In genomic region chr2:166375205-166375735, GRCh38 we compare ENCODE assay signal across 1 cellular context.
TF ChIP-seq lines count a peak whose summit lies in the region.

No MANE protein-coding gene starts in this region.

TF ChIP-seq in K562, 482 proteins besides CTCF, POLR2A, EP300 and RAD21 (continued from another document):
- peak in 1 of 2 experiments; percentile 29 for TF ChIP-seq AFF1 (IDR thresholded peaks at IDR 0.05; ENCODE audit: low read depth in 1 of 2, partially characterized antibody in 2 of 2)
- 0 out of 2 replicates have a peak, but pooled peaks have one; percentile 60 for TF ChIP-seq E2F1 (CRISPR knock-in tag; IDR thresholded peaks at IDR 0.05)
- peak; percentile 94 for TF ChIP-seq MGA (IDR thresholded peaks at IDR 0.05)
- TF ChIP-seq PREB (CRISPR knock-in tag; IDR thresholded peaks at IDR 0.05), result no peak
- TF ChIP-seq HEY1 (CRISPR knock-in tag; IDR thresholded peaks at IDR 0.05; ENCODE audit: borderline replicate concordance), result no peak
- TF ChIP-seq E2F6 (IDR thresholded peaks at IDR 0.05; ENCODE audit: borderline replicate concordance in 1 of 2, extremely low read depth in 1 of 2, insufficient read depth in 1 of 2, insufficient read length in 1 of 2, low read depth in 1 of 2, low read length in 1 of 2, poor library complexity in 1 of 2, severe bottlenecking in 1 of 2), result peak in 1 of 2 experiments; percentile 44
- TF ChIP-seq ZNF12 (CRISPR knock-in tag; IDR thresholded peaks at IDR 0.05), result 0 out of 2 replicates have a peak, but pooled peaks have one; percentile 73
- 0 out of 2 replicates have a peak, but pooled peaks have one; percentile 66 for TF ChIP-seq KAT7 (CRISPR knock-in tag; IDR thresholded peaks at IDR 0.05; ENCODE audit: borderline replicate concordance)
- no peak for TF ChIP-seq RBM34 (IDR thresholded peaks at IDR 0.05; ENCODE audit: borderline replicate concordance, insufficient read depth, low read length)
- TF ChIP-seq PML (IDR thresholded peaks at IDR 0.05; ENCODE audit: low read length), result no peak; the same call in 1 of the 2 replicates
- no peak for TF ChIP-seq CEBPG (CRISPR knock-in tag; IDR thresholded peaks at IDR 0.05)
- peak; percentile 13 to 34; a peak in 1 of 4 replicates for TF ChIP-seq CEBPG (tag; conservative IDR thresholded peaks at IDR 0.05 in 1 of 2, IDR thresholded peaks at IDR 0.05 in 1 of 2)
- peak; percentile 84 for TF ChIP-seq L3MBTL2 (IDR thresholded peaks at IDR 0.05)
- TF ChIP-seq AFF4 (CRISPR knock-in tag; IDR thresholded peaks at IDR 0.05), result 0 out of 2 replicates have a peak, but pooled peaks have one; percentile 21
- TF ChIP-seq CREB3L1 (IDR thresholded peaks at IDR 0.05; ENCODE audit: borderline replicate concordance, low read depth), result peak; percentile 29; the same call in 1 of the 2 replicates
- TF ChIP-seq SIN3A (IDR thresholded peaks at IDR 0.05; ENCODE audit: borderline replicate concordance in 2 of 2, control insufficient read depth in 1 of 2, low read depth in 2 of 2, low read length in 2 of 2), result 0 out of 4 replicates have a peak, but pooled peaks of 1 of the 2 experiments have one; percentile 8
TF ChIP-seq in K562: peak in this region for 14.
